Comparison of ENCODE assay signal across 17 cellular contexts in the genomic region with DNA sequence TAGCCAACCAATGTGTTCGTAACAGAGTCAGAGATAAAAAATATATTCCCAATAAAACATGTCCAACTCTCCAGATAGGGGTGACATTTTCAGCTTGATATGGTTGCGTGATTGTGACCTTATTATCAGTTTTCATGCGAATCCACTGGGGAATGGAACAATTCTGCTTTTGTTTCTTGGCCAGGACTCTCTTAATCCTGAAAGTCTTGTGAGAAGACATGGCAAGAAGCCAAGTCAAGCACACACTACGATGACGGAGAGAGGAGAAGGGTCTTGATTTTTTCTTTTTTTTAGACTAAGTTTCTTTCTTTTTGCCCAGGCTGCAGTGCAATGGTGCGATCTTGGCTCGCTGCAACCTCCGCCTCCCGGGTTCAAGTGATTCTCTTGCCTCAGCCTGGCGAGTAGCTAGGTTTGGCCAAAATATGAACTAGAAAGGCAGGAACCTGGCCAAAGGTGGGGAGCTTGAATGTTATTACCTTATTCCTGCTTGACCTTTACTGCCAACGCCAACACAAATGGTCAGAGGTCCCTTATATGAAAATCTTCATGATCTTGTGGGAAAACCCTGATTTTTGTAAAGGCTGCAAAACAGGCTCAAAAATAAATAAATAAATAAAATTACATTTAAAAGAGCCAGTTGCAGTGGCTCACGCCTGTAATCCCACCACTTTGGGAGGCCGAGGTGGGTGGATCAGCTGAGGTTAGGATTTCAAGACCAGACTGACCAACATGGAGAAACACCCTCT. TPM values are rescaled to one million over a fixed set of nuclear protein-coding genes. Genes with fewer than 3 reads are reported as not detected.
DNase-seq lines count a peak whose midpoint lies in the region; ATAC-seq and TF ChIP-seq lines count a peak whose summit lies in the region.
"Had no signal": no experiment of that assay in that cellular context is flagged by ENCODE, and none has a peak within 500 bp of the region (broad histone marks: within the 10 kb centered on the region; RNA-seq: fewer than 3 reads in every experiment).

No MANE protein-coding gene starts in this region.

- H3K9me3 ChIP-seq in liver (ENCODE audit: control insufficient read depth in 4 of 4, low read length in 3 of 4) (peaks cover 35 to 65% (median 52%) of the 10 kb centered on the region in 4 donors), right lobe of liver (peaks cover 4 to 58% (median 15%) of the 10 kb centered on the region in 4 donors)

- H3K27me3 ChIP-seq in liver (ENCODE audit: control insufficient read depth in 4 of 4, insufficient read depth in 4 of 4, low read length in 3 of 4): no peaks in the 10 kb centered on the region
- H3K27me3 ChIP-seq in right lobe of liver: no peaks in the 10 kb centered on the region

- H3K36me3 ChIP-seq in liver (ENCODE audit: control insufficient read depth in 4 of 4, insufficient read depth in 3 of 4, low read depth in 1 of 4, low read length in 3 of 4): peaks cover 6 to 27% (median 22%) of the 10 kb centered on the region in 4 donors
- H3K36me3 ChIP-seq in right lobe of liver: peaks cover 0 to 27% (median 8%) of the 10 kb centered on the region in 4 donors

- TF ChIP-seq CTCF in liver (IDR thresholded peaks at IDR 0.05; ENCODE audit: low read depth, low read length, missing input control): no peak
- no peak for TF ChIP-seq CTCF in right lobe of liver (IDR thresholded peaks at IDR 0.05)

- TF ChIP-seq POLR2A in right lobe of liver (IDR thresholded peaks at IDR 0.05): no peak

- 95% methylated on average over 13 of the region's 13 CpGs for WGBS in liver
- 87% methylated on average over 13 of the region's 13 CpGs for WGBS in right lobe of liver (ENCODE audit: insufficient coverage, low coverage, low lambda C conversion rate, missing lambda C conversion rate)

- TF ChIP-seq RAD21 in liver (IDR thresholded peaks at IDR 0.05): no peak

- peak overlapping the region in 2 of 3 donors; percentile 8 to 46 for H3K4me3 ChIP-seq in liver (ENCODE audit: low read depth in 1 of 3, low read length in 3 of 3)
- no peak overlapping the region for H3K4me3 ChIP-seq in right lobe of liver
- H3K4me3 ChIP-seq: GM12878, GM23338 had no signal

- in situ Hi-C loops in SK-MEL-5 (cut with HindIII; ENCODE audit: low pct_unique_long_range_greater_than_20kb, low sequenced_read_pairs): no loop called here

- no peaks in the 10 kb centered on the region for H3K4me1 ChIP-seq in liver (ENCODE audit: control insufficient read depth in 4 of 4, insufficient read depth in 4 of 4, low read length in 3 of 4)
- no peaks in the 10 kb centered on the region for H3K4me1 ChIP-seq in right lobe of liver

- H3K9ac ChIP-seq in liver (ENCODE audit: low read depth in 1 of 2, low read length in 2 of 2): no peak overlapping the region

- no peak overlapping the region for H3K27ac ChIP-seq in liver (ENCODE audit: low read depth in 1 of 2, low read length in 2 of 2)
- H3K27ac ChIP-seq in right lobe of liver: no peak overlapping the region
- H3K27ac ChIP-seq: C4-2B, HL-60 had no signal

- intact Hi-C loops in right lobe of liver (cut with DNase I): no loop called here

- DNase-seq in right lobe of liver (no peak), SK-MEL-5 (ENCODE audit: low read depth, low spot score) (peak; percentile 72), foreskin melanocyte (peak; percentile 66)
- DNase-seq: CD4-positive, alpha-beta T cell; DMS53; DND-41; EL; HCEC 1CT had no signal

- ATAC-seq in right lobe of liver: no peak
- ATAC-seq in GM19324 (IDR thresholded peaks at IDR 0.05; ENCODE audit: low FRiP score, unreplicated experiment): no peak
- ATAC-seq in GM19455 (IDR thresholded peaks at IDR 0.05; ENCODE audit: unreplicated experiment): no peak
- ATAC-seq: GM12878, GM23338 had no signal

TF ChIP-seq in liver, 16 proteins besides CTCF, POLR2A, EP300 and RAD21:
- TF ChIP-seq REST (IDR thresholded peaks at IDR 0.05) (no peak), JUND (IDR thresholded peaks at IDR 0.05) (no peak), ZBTB33 (IDR thresholded peaks at IDR 0.05) (no peak)

RNA-seq across cellular contexts. Expression of gene ZNF816, which starts 14.5 kb away (rescaled TPM):
- total RNA-seq in liver (1 to 10 TPM; 2.1 to 6.5 TPM), right lobe of liver (1 to 10 TPM in 5 of 6 experiments, under 1 TPM in 1; 0.68 to 3.5 (median 1.9) TPM)
- 1 to 10 TPM in 1 of 2 donors, under 1 TPM in 1; 0.93 to 1.3 TPM for polyA plus RNA-seq in liver
- 9.0 and 9.1 TPM in 2 replicates for total RNA-seq in SK-MEL-5 (2014; rRNA removed; shearing (Covaris generic))
- polyA plus RNA-seq in SK-MEL-5 (2015; cell fraction: cytosol; rRNA removed): 3.0 and 3.4 TPM in 2 replicates
- polyA plus RNA-seq in SK-MEL-5 (2015; cell fraction: nucleus; rRNA removed): 2.8 and 4.8 TPM in 2 replicates
- total RNA-seq: HT1080 had no signal

RNA-seq across cellular contexts. Expression of gene ZNF888, which starts 25.0 kb away (rescaled TPM):
- total RNA-seq in liver: 1 to 10 TPM; 1.2 to 9.0 TPM
- under 1 TPM; 0.11 to 0.25 TPM for polyA plus RNA-seq in liver
- total RNA-seq in right lobe of liver: 1 to 10 TPM in 1 of 6 experiments, under 1 TPM in 5; 0.37 to 2.0 (median 0.76) TPM
- total RNA-seq in SK-MEL-5 (2014; rRNA removed; shearing (Covaris generic)): 1.5 and 1.9 TPM in 2 replicates
- polyA plus RNA-seq in SK-MEL-5 (2015; cell fraction: cytosol; rRNA removed): 0.55 and 0.86 TPM in 2 replicates
- 1.2 and 2.7 TPM in 2 replicates for polyA plus RNA-seq in SK-MEL-5 (2015; cell fraction: nucleus; rRNA removed)
- total RNA-seq: HT1080 had no signal

RNA-seq across cellular contexts. Expression of gene ZNF320, which starts 50.8 kb away (rescaled TPM):
- total RNA-seq in liver (1 to 10 TPM; 2.0 to 4.6 TPM), right lobe of liver (1 to 10 TPM in 3 of 6 experiments, under 1 TPM in 2, not detected in 1; 0.68 to 5.0 (median 1.1) TPM)
- 1 to 10 TPM in 1 of 2 donors, under 1 TPM in 1; 0.65 to 1.6 TPM for polyA plus RNA-seq in liver
- total RNA-seq in SK-MEL-5 (2014; rRNA removed; shearing (Covaris generic)): 4.9 and 9.9 TPM in 2 replicates
- polyA plus RNA-seq in SK-MEL-5 (2015; cell fraction: cytosol; rRNA removed): 3.2 and 13.0 TPM in 2 replicates
- polyA plus RNA-seq in SK-MEL-5 (2015; cell fraction: nucleus; rRNA removed): 5.3 and 17.1 TPM in 2 replicates
- total RNA-seq: G401 had no signal

Comparison
In these comparisons a context has a peak if more than half of its experiments do, and no peak if none do; other contexts are left out.
1. H3K4me3 ChIP-seq: peak in liver (2 of 3); none in right lobe of liver (0 of 3).
2. DNase-seq: peak in SK-MEL-5 (single experiment) and foreskin melanocyte (single experiment); none in right lobe of liver (0 of 3).